In the genomic region with DNA sequence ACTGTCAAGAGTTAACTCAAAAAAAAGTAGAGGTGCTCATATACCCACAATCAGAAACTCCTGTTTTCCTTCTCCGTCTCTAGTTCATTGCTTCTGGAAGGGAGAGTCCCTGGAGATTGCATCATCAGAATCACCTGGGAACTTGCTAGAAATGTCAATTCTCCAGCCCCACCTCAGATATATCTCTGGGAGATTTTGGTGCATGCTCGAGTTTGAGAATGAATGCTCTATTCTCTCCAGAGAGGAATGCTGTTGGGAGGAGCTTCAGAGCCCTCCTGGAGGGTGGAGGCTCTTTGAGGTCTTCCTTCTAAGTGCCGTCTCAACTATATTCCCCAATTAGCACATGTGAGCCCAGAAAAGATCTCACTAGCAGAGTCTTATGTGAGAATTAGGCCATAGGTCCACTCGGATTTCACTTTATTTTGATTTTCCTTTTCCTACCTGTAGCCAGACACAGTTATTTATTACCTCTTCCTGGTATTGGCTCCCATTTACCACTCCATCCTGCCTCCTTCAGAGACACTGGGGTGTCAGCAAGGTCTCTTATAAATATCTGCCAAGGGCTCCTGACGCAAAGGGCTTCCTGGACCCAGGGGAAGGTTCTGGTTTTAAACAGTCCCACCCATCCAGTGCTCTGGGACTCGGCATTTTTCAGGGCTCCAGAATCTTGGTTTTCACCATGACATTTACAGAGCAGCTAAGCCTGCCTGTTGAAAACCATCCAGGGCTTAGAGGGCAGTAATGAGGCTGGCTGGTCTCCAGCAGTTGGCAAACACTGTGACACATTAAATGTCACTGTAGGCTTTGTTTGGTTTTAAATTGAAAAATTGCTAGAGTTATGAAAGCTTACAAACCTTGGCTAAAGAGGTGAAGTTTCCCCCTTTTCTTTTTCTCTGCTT, we compare ENCODE assay signal across 11 cellular contexts.
DNase-seq lines count a peak whose midpoint lies in the region; ATAC-seq, FAIRE-seq and TF ChIP-seq lines count a peak whose summit lies in the region.
"Had no signal": no experiment of that assay in that cellular context is flagged by ENCODE, and none has a peak within 500 bp of the region (broad histone marks: within the 10 kb centered on the region; RNA-seq: fewer than 3 reads in every experiment).

No MANE protein-coding gene starts in this region.

- H3K4me1 ChIP-seq in esophagus muscularis mucosa, result peaks cover 8 to 24% (median 23%) of the 10 kb centered on the region in 4 donors
- H3K4me1 ChIP-seq in CD8-positive, alpha-beta memory T cell (ENCODE audit: insufficient read depth, low read length), result peaks cover 18% of the 10 kb centered on the region
- H3K4me1 ChIP-seq in CD8-positive, alpha-beta T cell (ENCODE audit: insufficient read depth, low read length), result peaks cover 20% of the 10 kb centered on the region

- H3K27ac Mint-ChIP-seq in CD8-positive, alpha-beta memory T cell, result peak overlapping the region in 4 of 8 donors; percentile 19 to 82 (median 44)
- H3K27ac Mint-ChIP-seq in CD8-positive, alpha-beta T cell, result no peak overlapping the region

- no peak for TF ChIP-seq POLR2A in esophagus muscularis mucosa (IDR thresholded peaks at IDR 0.05; ENCODE audit: low read depth)

- peak overlapping the region in 1 of 7 donors; percentile 4 for H3K4me3 Mint-ChIP-seq in CD8-positive, alpha-beta memory T cell
- H3K4me3 Mint-ChIP-seq in CD8-positive, alpha-beta T cell, result no peak overlapping the region
- H3K4me3 Mint-ChIP-seq: activated B cell treated with CpG ODN at 0.5 μM for 24 hours had no signal

- no peaks in the 10 kb centered on the region for H3K27me3 Mint-ChIP-seq in CD8-positive, alpha-beta memory T cell
- H3K27me3 Mint-ChIP-seq in CD8-positive, alpha-beta T cell (ENCODE audit: low read depth), result no peaks in the 10 kb centered on the region
- H3K27me3 Mint-ChIP-seq: activated B cell treated with CpG ODN at 0.5 μM for 24 hours had no signal

- ATAC-seq in GM21447 (IDR thresholded peaks at IDR 0.05; ENCODE audit: unreplicated experiment) (no peak), HG02885 (IDR thresholded peaks at IDR 0.05; ENCODE audit: poor library complexity, unreplicated experiment) (no peak)
- no peak for ATAC-seq in CD8-positive, alpha-beta T cell
- ATAC-seq: GM12878 had no signal

- TF ChIP-seq CTCF in esophagus muscularis mucosa (IDR thresholded peaks at IDR 0.05), result peak in 1 of 3 experiments; percentile 22
- no peak for TF ChIP-seq CTCF in CD8-positive, alpha-beta T cell (IDR thresholded peaks at IDR 0.05)

- CTCF ChIA-PET in CD8-positive, alpha-beta memory T cell (lab: Charles Lee), result interaction anchor here (1.1 to 1.7 kb wide), 2 partner anchors 30 to 87 kb away, joined by 4 read pairs; no protein-coding TSS in a partner anchor
- CTCF ChIA-PET in CD8-positive, alpha-beta T cell (lab: Charles Lee), result interaction anchor here (1.7 kb wide), 1 partner anchor 30 kb away, joined by 5 read pairs; no protein-coding TSS in a partner anchor

- 40% methylated on average over 6 of the region's 6 CpGs for WGBS in esophagus muscularis mucosa

- intact Hi-C loops in esophagus muscularis mucosa (cut with DNase I), result no loop called here
- intact Hi-C loops in CD8-positive, alpha-beta T cell (cut with DNase I, micrococcal nuclease), result no loop called here

- H3K4me3 ChIP-seq in esophagus muscularis mucosa, result no peak overlapping the region
- H3K4me3 ChIP-seq in CD8-positive, alpha-beta memory T cell (ENCODE audit: low read length), result no peak overlapping the region
- no peak overlapping the region for H3K4me3 ChIP-seq in CD8-positive, alpha-beta T cell (ENCODE audit: low read depth, low read length)
- H3K4me3 ChIP-seq: GM12878 had no signal

- no peaks in the 10 kb centered on the region for H3K36me3 ChIP-seq in esophagus muscularis mucosa
- no peaks in the 10 kb centered on the region for H3K36me3 ChIP-seq in CD8-positive, alpha-beta memory T cell (ENCODE audit: insufficient read depth, low read length)
- no peaks in the 10 kb centered on the region for H3K36me3 ChIP-seq in CD8-positive, alpha-beta T cell (ENCODE audit: insufficient read depth, low read length)

- no peaks in the 10 kb centered on the region for H3K9me3 ChIP-seq in esophagus muscularis mucosa
- H3K9me3 ChIP-seq in CD8-positive, alpha-beta memory T cell (ENCODE audit: low read length), result no peaks in the 10 kb centered on the region
- no peaks in the 10 kb centered on the region for H3K9me3 ChIP-seq in CD8-positive, alpha-beta T cell (ENCODE audit: low read length)

- POLR2A ChIA-PET in CD8-positive, alpha-beta memory T cell (lab: Charles Lee), result no interaction called here
- POLR2A ChIA-PET in CD8-positive, alpha-beta T cell (lab: Charles Lee), result interaction anchor here (0.6 to 1.1 kb wide), 5 partner anchors 17 to 389 kb away, joined by 3 read pairs; no protein-coding TSS in a partner anchor

- H3K36me3 Mint-ChIP-seq in CD8-positive, alpha-beta memory T cell, result peaks cover 0 to 4% (median 2%) of the 10 kb centered on the region in 3 donors
- no peaks in the 10 kb centered on the region for H3K36me3 Mint-ChIP-seq in CD8-positive, alpha-beta T cell

- TF ChIP-seq EP300 in esophagus muscularis mucosa (IDR thresholded peaks at IDR 0.05), result no peak

- H3K4me1 Mint-ChIP-seq in CD8-positive, alpha-beta memory T cell, result peaks cover 40 to 51% (median 44%) of the 10 kb centered on the region in 3 donors
- H3K4me1 Mint-ChIP-seq in CD8-positive, alpha-beta T cell (ENCODE audit: low read depth), result peaks cover 34% of the 10 kb centered on the region

- DNase-seq in ELR (ENCODE audit: low read depth) (peak; percentile 6), RCC 7860 (ENCODE audit: low spot score) (peak; percentile 22), esophagus muscularis mucosa (ENCODE audit: extremely low spot score) (no peak), putamen (ENCODE audit: low spot score) (peak; percentile 42)
- DNase-seq in CD8-positive, alpha-beta memory T cell, result no peak
- DNase-seq in CD8-positive, alpha-beta T cell, result no peak
- DNase-seq: activated B cell treated with CpG ODN at 0.5 μM for 24 hours had no signal

- FAIRE-seq in RCC 7860 (lab: Jason Lieb, UNC), result no peak
- FAIRE-seq: endothelial cell of umbilical vein, GM12878 had no signal

- H3K27ac ChIP-seq in esophagus muscularis mucosa (replicated peaks in 1 of 4), result peak overlapping the region; percentile 62 to 71 (median 67)
- H3K27ac ChIP-seq in CD8-positive, alpha-beta memory T cell (ENCODE audit: low read depth, low read length), result no peak overlapping the region
- no peak overlapping the region for H3K27ac ChIP-seq in CD8-positive, alpha-beta T cell (ENCODE audit: low read depth, low read length)

- no peaks in the 10 kb centered on the region for H3K9me3 Mint-ChIP-seq in CD8-positive, alpha-beta memory T cell
- no peaks in the 10 kb centered on the region for H3K9me3 Mint-ChIP-seq in CD8-positive, alpha-beta T cell
- H3K9me3 Mint-ChIP-seq: activated B cell treated with CpG ODN at 0.5 μM for 24 hours had no signal

- H3K27me3 ChIP-seq in esophagus muscularis mucosa, result no peaks in the 10 kb centered on the region
- no peaks in the 10 kb centered on the region for H3K27me3 ChIP-seq in CD8-positive, alpha-beta memory T cell (ENCODE audit: insufficient read depth, low read length, poor library complexity, severe bottlenecking)
- H3K27me3 ChIP-seq in CD8-positive, alpha-beta T cell (ENCODE audit: insufficient read depth, low read length), result no peaks in the 10 kb centered on the region

Comparison
In these comparisons a context has a peak if more than half of its experiments do, and no peak if none do; other contexts are left out.
1. DNase-seq: peak in ELR (single experiment), RCC 7860 (single experiment) and putamen (single experiment); none in esophagus muscularis mucosa (single experiment), CD8-positive, alpha-beta memory T cell (0 of 5) and CD8-positive, alpha-beta T cell (0 of 7).
2. H3K27ac ChIP-seq: peak in esophagus muscularis mucosa (4 of 4); none in CD8-positive, alpha-beta memory T cell (single experiment) and CD8-positive, alpha-beta T cell (single experiment).